In genomic region chr11:61554172-61554988, GRCh38 we compare ENCODE assay signal across 20 cellular contexts. TPM values are rescaled to one million over a fixed set of nuclear protein-coding genes. Genes with fewer than 3 reads are reported as not detected.
A peak's percentile ranks its signal among the peaks of the same experiment; 100 is the strongest.
DNase-seq lines count a peak whose midpoint lies in the region; ATAC-seq, FAIRE-seq and TF ChIP-seq lines count a peak whose summit lies in the region.
"Had no signal": no experiment of that assay in that cellular context is flagged by ENCODE, and none has a peak within 500 bp of the region (broad histone marks: within the 10 kb centered on the region; RNA-seq: fewer than 3 reads in every experiment).

No MANE protein-coding gene starts in this region.

- POLR2A ChIA-PET in activated CD4-positive, alpha-beta T cell treated with anti-CD3 and anti-CD28 coated beads for 36 hours (lab: Charles Lee) = interaction anchor here (0.7 kb wide), 1 partner anchor 426 kb away, joined by 3 read pairs; no protein-coding TSS in a partner anchor

- ATAC-seq in activated CD4-positive, alpha-beta T cell treated with anti-CD3 and anti-CD28 coated beads for 36 hours = no peak
- ATAC-seq: activated CD8-positive, alpha-beta memory T cell treated with anti-CD3 and anti-CD28 coated beads, Interleukin-2, amount 10 ng/mL, durations not matched to agents 7 days and 5 days; HepG2; stimulated activated memory B cell treated with anti-CD40 and anti-IgM and Interleukin-4, amounts not matched to agents 10 μg/mL and 1 μg/mL and 100 μg/mL, for 72 hours had no signal

- no peak for TF ChIP-seq POLR2A in GM12891 (IDR thresholded peaks at IDR 0.05; ENCODE audit: low read depth, low read length)
- no peak for TF ChIP-seq POLR2A in prostate gland (IDR thresholded peaks at IDR 0.05)

- 40% methylated on average over 13 of the region's 13 CpGs for WGBS in prostate gland

- H3K27me3 ChIP-seq in bronchial epithelial cell (ENCODE audit: control insufficient read depth, insufficient read depth, low read length) = peaks cover 13% of the 10 kb centered on the region
- no peaks in the 10 kb centered on the region for H3K27me3 ChIP-seq in prostate gland (replicated peaks; ENCODE audit: insufficient read depth)
- H3K27me3 ChIP-seq: uterus had no signal

- H3K4me1 ChIP-seq in prostate gland (replicated peaks) = peaks cover 46% of the 10 kb centered on the region
- H3K4me1 ChIP-seq: Caco-2, uterus had no signal

- no TSS peak for BruUV-seq in Calu3 (replicated peaks; lab: Mats Ljungman, UMichigan)

- CTCF ChIA-PET in activated CD4-positive, alpha-beta T cell treated with anti-CD3 and anti-CD28 coated beads for 36 hours (lab: Charles Lee) = interaction anchor here (0.5 to 1.1 kb wide), 2 partner anchors 11 to 750 kb away, joined by 3 to 4 read pairs; no protein-coding TSS in a partner anchor
- CTCF ChIA-PET in Calu3 (lab: Charles Lee) = interaction anchor here (1.1 kb wide), 1 partner anchor 12 kb away, joined by 3 read pairs; no protein-coding TSS in a partner anchor

- DNase-seq in activated CD4-positive, alpha-beta T cell treated with anti-CD3 and anti-CD28 coated beads for 36 hours = peak; percentile 19
- no peak for DNase-seq in activated CD4-positive, alpha-beta T cell treated with anti-CD3 and anti-CD28 coated beads for 1 hour
- DNase-seq in GM12891 (ENCODE audit: insufficient read length, low spot score) = no peak
- peak; percentile 53 for DNase-seq in bronchial epithelial cell (ENCODE audit: low read depth)
- DNase-seq in prostate gland (ENCODE audit: low spot score) = no peak
- DNase-seq in Calu3 = no peak
- DNase-seq in C1 segment of cervical spinal cord (lab: John Stamatoyannopoulos, UW) = no peak
- DNase-seq in kidney tubule cell (ENCODE audit: low spot score) = no peak
- DNase-seq: activated CD8-positive, alpha-beta memory T cell treated with anti-CD3 and anti-CD28 coated beads, Interleukin-2, amount 10 ng/mL, durations not matched to agents 7 days and 5 days; amygdala; Caco-2; NCI-H2081 treated with DMSO at 0.1 percent for 48 hours; Right ventricle myocardium superior; T1000; uterus had no signal

- H3K36me3 ChIP-seq in bronchial epithelial cell (ENCODE audit: control insufficient read depth, insufficient read depth, low read length) (no peaks in the 10 kb centered on the region), prostate gland (no peaks in the 10 kb centered on the region)
- H3K36me3 ChIP-seq: uterus had no signal

- no peaks in the 10 kb centered on the region for H3K9me3 Mint-ChIP-seq in activated CD4-positive, alpha-beta T cell treated with anti-CD3 and anti-CD28 coated beads for 36 hours (ENCODE audit: low read depth)
- no peaks in the 10 kb centered on the region for H3K9me3 Mint-ChIP-seq in Calu3 (ENCODE audit: low read depth, unreplicated experiment)
- H3K9me3 Mint-ChIP-seq: stimulated activated memory B cell treated with anti-CD40 and anti-IgM and Interleukin-4, amounts not matched to agents 10 μg/mL and 1 μg/mL and 100 μg/mL, for 72 hours had no signal

- H3K9me3 ChIP-seq in prostate gland = no peaks in the 10 kb centered on the region
- H3K9me3 ChIP-seq: Caco-2, uterus had no signal

- no peak overlapping the region for H3K4me3 Mint-ChIP-seq in activated CD4-positive, alpha-beta T cell treated with anti-CD3 and anti-CD28 coated beads for 36 hours
- no peak overlapping the region for H3K4me3 Mint-ChIP-seq in Calu3 (ENCODE audit: low read depth, unreplicated experiment)
- H3K4me3 Mint-ChIP-seq: activated CD8-positive, alpha-beta memory T cell treated with anti-CD3 and anti-CD28 coated beads, Interleukin-2, amount 10 ng/mL, durations not matched to agents 7 days and 5 days; stimulated activated memory B cell treated with anti-CD40 and anti-IgM and Interleukin-4, amounts not matched to agents 10 μg/mL and 1 μg/mL and 100 μg/mL, for 72 hours had no signal

- FAIRE-seq in GM12891 (lab: Jason Lieb, UNC) (peak; percentile 9), bronchial epithelial cell (lab: Jason Lieb, UNC) (peak; percentile 83)
- FAIRE-seq: colon, HepG2 had no signal

- peak overlapping the region; percentile 88 to 93 for H3K27ac ChIP-seq in prostate gland
- H3K27ac ChIP-seq: GM23248, uterus had no signal

- no peaks in the 10 kb centered on the region for H3K36me3 Mint-ChIP-seq in activated CD4-positive, alpha-beta T cell treated with anti-CD3 and anti-CD28 coated beads for 36 hours (ENCODE audit: low read depth)
- no peaks in the 10 kb centered on the region for H3K36me3 Mint-ChIP-seq in Calu3 (ENCODE audit: insufficient read depth, unreplicated experiment)
- H3K36me3 Mint-ChIP-seq: activated CD8-positive, alpha-beta memory T cell treated with anti-CD3 and anti-CD28 coated beads, Interleukin-2, amount 10 ng/mL, durations not matched to agents 7 days and 5 days; stimulated activated memory B cell treated with anti-CD40 and anti-IgM and Interleukin-4, amounts not matched to agents 10 μg/mL and 1 μg/mL and 100 μg/mL, for 72 hours had no signal

- H3K4me3 ChIP-seq in bronchial epithelial cell (ENCODE audit: low read depth, low read length) = no peak overlapping the region
- H3K4me3 ChIP-seq in prostate gland = no peak overlapping the region
- H3K4me3 ChIP-seq: uterus had no signal

- H3K27ac Mint-ChIP-seq in activated CD4-positive, alpha-beta T cell treated with anti-CD3 and anti-CD28 coated beads for 36 hours = no peak overlapping the region
- H3K27ac Mint-ChIP-seq in Calu3 (ENCODE audit: unreplicated experiment) = no peak overlapping the region
- H3K27ac Mint-ChIP-seq: activated CD8-positive, alpha-beta memory T cell treated with anti-CD3 and anti-CD28 coated beads, Interleukin-2, amount 10 ng/mL, durations not matched to agents 7 days and 5 days; stimulated activated memory B cell treated with anti-CD40 and anti-IgM and Interleukin-4, amounts not matched to agents 10 μg/mL and 1 μg/mL and 100 μg/mL, for 72 hours had no signal

- TF ChIP-seq CTCF in bronchial epithelial cell (IDR thresholded peaks at IDR 0.05; ENCODE audit: insufficient read depth, low read length, severe bottlenecking) (no peak), prostate gland (IDR thresholded peaks at IDR 0.05) (no peak), Calu3 (IDR thresholded peaks at IDR 0.05; ENCODE audit: unreplicated experiment) (no peak)

- intact Hi-C loops in activated CD4-positive, alpha-beta T cell treated with anti-CD3 and anti-CD28 coated beads for 36 hours (cut with DNase I, micrococcal nuclease) = no loop called here
- intact Hi-C loops in prostate gland (cut with DNase I) (no loop called here), Calu3 (cut with micrococcal nuclease; ENCODE audit: unreplicated experiment) (no loop called here)

- peaks cover 51% of the 10 kb centered on the region for H3K27me3 Mint-ChIP-seq in activated CD4-positive, alpha-beta T cell treated with anti-CD3 and anti-CD28 coated beads for 36 hours
- peaks cover 90% of the 10 kb centered on the region for H3K27me3 Mint-ChIP-seq in Calu3 (ENCODE audit: unreplicated experiment)

- peaks cover 10% of the 10 kb centered on the region for H3K4me1 Mint-ChIP-seq in activated CD4-positive, alpha-beta T cell treated with anti-CD3 and anti-CD28 coated beads for 36 hours
- H3K4me1 Mint-ChIP-seq in Calu3 (ENCODE audit: low read depth, unreplicated experiment) = peaks cover 14% of the 10 kb centered on the region
- H3K4me1 Mint-ChIP-seq: activated CD8-positive, alpha-beta memory T cell treated with anti-CD3 and anti-CD28 coated beads, Interleukin-2, amount 10 ng/mL, durations not matched to agents 7 days and 5 days had no signal

TF ChIP-seq in GM12891, 5 proteins besides CTCF, POLR2A, EP300 and RAD21:
- no peak for TF ChIP-seq POU2F2 (IDR thresholded peaks at IDR 0.05; ENCODE audit: low read depth, low read length)
- TF ChIP-seq SPI1 (IDR thresholded peaks at IDR 0.05; ENCODE audit: low read depth, low read length) = no peak
- TF ChIP-seq TAF1 (IDR thresholded peaks at IDR 0.05; ENCODE audit: low read depth, low read length) = no peak
- TF ChIP-seq PAX5 (IDR thresholded peaks at IDR 0.05; ENCODE audit: insufficient read depth, low read length, severe bottlenecking) = no peak
- TF ChIP-seq POLR2AphosphoS5 (IDR thresholded peaks at IDR 0.05; ENCODE audit: low read depth, low read length) = no peak

RNA-seq across cellular contexts. Expression of gene SYT7, which starts 26.5 kb away (rescaled TPM):
- total RNA-seq in activated CD4-positive, alpha-beta T cell treated with anti-CD3 and anti-CD28 coated beads for 36 hours = under 1 TPM in 1 of 2 experiments, not detected in 1; 0.04 TPM
- polyA plus RNA-seq in GM12891 (2012; ENCODE audit: low read depth, missing spikeins) = not detected
- total RNA-seq in bronchial epithelial cell (21.1 and 34.4 TPM in 2 replicates), prostate gland (100 to 1,000 TPM; 114 to 199 TPM), Calu3 (2022) (4.4 and 6.3 TPM in 2 replicates)
- total RNA-seq: activated CD8-positive, alpha-beta memory T cell treated with anti-CD3 and anti-CD28 coated beads, Interleukin-2, amount 10 ng/mL, durations not matched to agents 7 days and 5 days had no signal

RNA-seq across cellular contexts. Expression of gene LRRC10B, which starts 45.8 kb away (rescaled TPM):
- not detected for total RNA-seq in activated CD4-positive, alpha-beta T cell treated with anti-CD3 and anti-CD28 coated beads for 36 hours
- not detected for polyA plus RNA-seq in GM12891 (2012; ENCODE audit: low read depth, missing spikeins)
- total RNA-seq in bronchial epithelial cell = under 0.01 TPM in 1 of 2 replicates, not detected in the other
- 1 to 10 TPM in 1 of 2 donors, under 1 TPM in 1; 0.09 to 1.2 TPM for total RNA-seq in prostate gland
- not detected in 2 replicates for total RNA-seq in Calu3 (2022)
- total RNA-seq: epithelial cell of proximal tubule, HepG2 had no signal
- polyA plus RNA-seq: GM23248, HepG2 had no signal

Comparison
In these comparisons a context has a peak if more than half of its experiments do, and no peak if none do; other contexts are left out.
1. DNase-seq: peak in activated CD4-positive, alpha-beta T cell treated with anti-CD3 and anti-CD28 coated beads for 36 hours (single experiment) and bronchial epithelial cell (single experiment); none in activated CD4-positive, alpha-beta T cell treated with anti-CD3 and anti-CD28 coated beads for 1 hour (single experiment), GM12891 (single experiment), prostate gland (single experiment), Calu3 (single experiment), C1 segment of cervical spinal cord (0 of 14) and kidney tubule cell (single experiment).